In genomic region chr6:106084106-106084963, GRCh38 we compare ENCODE assay signal across 8 cellular contexts. TPM values are rescaled to one million over a fixed set of nuclear protein-coding genes. Genes with fewer than 3 reads are reported as not detected.
DNase-seq lines count a peak whose midpoint lies in the region; ATAC-seq and TF ChIP-seq lines count a peak whose summit lies in the region.

No MANE protein-coding gene starts in this region.

- peaks cover 2% of the 10 kb centered on the region for H3K27me3 Mint-ChIP-seq in activated CD8-positive, alpha-beta memory T cell treated with anti-CD3 and anti-CD28 coated beads, Interleukin-2, amount 10 ng/mL, durations not matched to agents 7 days and 5 days
- H3K27me3 Mint-ChIP-seq in endodermal cell (ENCODE audit: insufficient read depth) (peaks cover 3% of the 10 kb centered on the region), neural crest cell (ENCODE audit: low read depth) (peaks cover 48% of the 10 kb centered on the region)

- DNase-seq in activated CD8-positive, alpha-beta memory T cell treated with anti-CD3 and anti-CD28 coated beads, Interleukin-2, amount 10 ng/mL, durations not matched to agents 7 days and 5 days, result peak; percentile 61
- no peak for DNase-seq in activated CD8-positive, alpha-beta memory T cell treated with anti-CD3 and anti-CD28 coated beads for 24 hours
- DNase-seq in HS-5 (ENCODE audit: low read depth), result peak; percentile 84
- peak; percentile 44 for DNase-seq in RKO (ENCODE audit: low spot score)
- peak; percentile 89 for DNase-seq in endodermal cell
- DNase-seq in neural crest cell (ENCODE audit: low read depth, low spot score), result no peak
- DNase-seq in globus pallidus (ENCODE audit: low spot score), result no peak

- peaks cover 39% of the 10 kb centered on the region for H3K36me3 ChIP-seq in endodermal cell (ENCODE audit: control insufficient read depth, insufficient read depth, low read length)

- H3K4me1 ChIP-seq in endodermal cell (ENCODE audit: control insufficient read depth, insufficient read depth, low read length), result peaks cover 33% of the 10 kb centered on the region

- H3K9ac ChIP-seq in endodermal cell (ENCODE audit: extremely low read depth, low read length, poor library complexity, severe bottlenecking), result no peak overlapping the region

- H3K36me3 Mint-ChIP-seq in activated CD8-positive, alpha-beta memory T cell treated with anti-CD3 and anti-CD28 coated beads, Interleukin-2, amount 10 ng/mL, durations not matched to agents 7 days and 5 days, result peaks cover 34% of the 10 kb centered on the region
- H3K36me3 Mint-ChIP-seq in endodermal cell (ENCODE audit: low read depth), result peaks cover 29% of the 10 kb centered on the region
- H3K36me3 Mint-ChIP-seq in neural crest cell (ENCODE audit: low read depth), result no peaks in the 10 kb centered on the region

- peaks cover 44% of the 10 kb centered on the region for H3K4me1 Mint-ChIP-seq in activated CD8-positive, alpha-beta memory T cell treated with anti-CD3 and anti-CD28 coated beads, Interleukin-2, amount 10 ng/mL, durations not matched to agents 7 days and 5 days
- H3K4me1 Mint-ChIP-seq in endodermal cell (peaks cover 77% of the 10 kb centered on the region), neural crest cell (peaks cover 33% of the 10 kb centered on the region)

- peak overlapping the region; percentile 76 for H3K27ac Mint-ChIP-seq in activated CD8-positive, alpha-beta memory T cell treated with anti-CD3 and anti-CD28 coated beads, Interleukin-2, amount 10 ng/mL, durations not matched to agents 7 days and 5 days
- H3K27ac Mint-ChIP-seq in endodermal cell (peak overlapping the region; percentile 46), neural crest cell (ENCODE audit: unreplicated experiment) (no peak overlapping the region)

- no peak overlapping the region for H3K4me3 ChIP-seq in endodermal cell (ENCODE audit: low read length)

- CTCF ChIA-PET in activated CD8-positive, alpha-beta memory T cell treated with anti-CD3 and anti-CD28 coated beads, Interleukin-2, amount 10 ng/mL, durations not matched to agents 7 days and 5 days (lab: Charles Lee), result interaction anchor here (0.8 to 2.4 kb wide), 9 partner anchors 9 to 653 kb away, joined by 3 to 17 read pairs (median 7); no protein-coding TSS in a partner anchor

- TF ChIP-seq CTCF in endodermal cell (conservative IDR thresholded peaks at IDR 0.05), result peak; percentile 95
- TF ChIP-seq CTCF in neural crest cell (conservative IDR thresholded peaks at IDR 0.05), result peak; percentile 61

- H3K27ac ChIP-seq in endodermal cell (ENCODE audit: low read depth, low read length), result no peak overlapping the region

- no peaks in the 10 kb centered on the region for H3K9me3 Mint-ChIP-seq in activated CD8-positive, alpha-beta memory T cell treated with anti-CD3 and anti-CD28 coated beads, Interleukin-2, amount 10 ng/mL, durations not matched to agents 7 days and 5 days (ENCODE audit: low read depth)
- H3K9me3 Mint-ChIP-seq in endodermal cell, result no peaks in the 10 kb centered on the region
- H3K9me3 Mint-ChIP-seq in neural crest cell, result no peaks in the 10 kb centered on the region

- H3K9me3 ChIP-seq in endodermal cell (ENCODE audit: control insufficient read depth, low read length), result no peaks in the 10 kb centered on the region

- ATAC-seq in activated CD8-positive, alpha-beta memory T cell treated with anti-CD3 and anti-CD28 coated beads, Interleukin-2, amount 10 ng/mL, durations not matched to agents 7 days and 5 days, result peak; percentile 15
- ATAC-seq in GM21529 (IDR thresholded peaks at IDR 0.05; ENCODE audit: unreplicated experiment), result peak; percentile 73

- peak overlapping the region; percentile 39 for H3K4me3 Mint-ChIP-seq in activated CD8-positive, alpha-beta memory T cell treated with anti-CD3 and anti-CD28 coated beads, Interleukin-2, amount 10 ng/mL, durations not matched to agents 7 days and 5 days
- H3K4me3 Mint-ChIP-seq in endodermal cell (peak overlapping the region; percentile 88), neural crest cell (peak overlapping the region; percentile 16)

- 42 to 95% methylated on average over 2 to 5 of the region's 5 CpGs for WGBS in endodermal cell (ENCODE audit: insufficient coverage in 1 of 2, insufficient read length in 1 of 2), 2 experiments

- H3K27me3 ChIP-seq in endodermal cell (ENCODE audit: control insufficient read depth, insufficient read depth, low read length, poor library complexity, severe bottlenecking), result no peaks in the 10 kb centered on the region

RNA-seq across cellular contexts. Expression of gene PRDM1, which starts 1.8 kb away (rescaled TPM):
- total RNA-seq in activated CD8-positive, alpha-beta memory T cell treated with anti-CD3 and anti-CD28 coated beads, Interleukin-2, amount 10 ng/mL, durations not matched to agents 7 days and 5 days, result 100 to 1,000 TPM in 1 of 2 experiments, 10 to 100 TPM in 1; 97.1 to 132 TPM
- total RNA-seq in endodermal cell (10 to 100 TPM; 54.0 to 74.3 TPM), neural crest cell (1.2 and 1.7 TPM in 2 replicates)
- 6.9 TPM for polyA plus RNA-seq in endodermal cell (2013, experiment 1 of 2)
- 8.0 TPM for polyA plus RNA-seq in endodermal cell (2013, experiment 2 of 2)

Comparison
In these comparisons a context has a peak if more than half of its experiments do, and no peak if none do; other contexts are left out.
1. DNase-seq: peak in activated CD8-positive, alpha-beta memory T cell treated with anti-CD3 and anti-CD28 coated beads, Interleukin-2, amount 10 ng/mL, durations not matched to agents 7 days and 5 days (single experiment), HS-5 (single experiment), RKO (single experiment) and endodermal cell (single experiment); none in activated CD8-positive, alpha-beta memory T cell treated with anti-CD3 and anti-CD28 coated beads for 24 hours (single experiment), neural crest cell (single experiment) and globus pallidus (single experiment).
2. H3K4me3 Mint-ChIP-seq: peak in every context shown above with its lines; median percentile 88 in endodermal cell; 39 in activated CD8-positive, alpha-beta memory T cell treated with anti-CD3 and anti-CD28 coated beads, Interleukin-2, amount 10 ng/mL, durations not matched to agents 7 days and 5 days; 16 in neural crest cell.
3. RNA of gene PRDM1, which starts 1.8 kb away (total RNA-seq): 97.1 to 132 TPM in activated CD8-positive, alpha-beta memory T cell treated with anti-CD3 and anti-CD28 coated beads, Interleukin-2, amount 10 ng/mL, durations not matched to agents 7 days and 5 days and 54.0 to 74.3 TPM in endodermal cell; 1.2 to 1.7 TPM in neural crest cell; every median in the first group is over 10 times any median in the second.